In the genomic region with DNA sequence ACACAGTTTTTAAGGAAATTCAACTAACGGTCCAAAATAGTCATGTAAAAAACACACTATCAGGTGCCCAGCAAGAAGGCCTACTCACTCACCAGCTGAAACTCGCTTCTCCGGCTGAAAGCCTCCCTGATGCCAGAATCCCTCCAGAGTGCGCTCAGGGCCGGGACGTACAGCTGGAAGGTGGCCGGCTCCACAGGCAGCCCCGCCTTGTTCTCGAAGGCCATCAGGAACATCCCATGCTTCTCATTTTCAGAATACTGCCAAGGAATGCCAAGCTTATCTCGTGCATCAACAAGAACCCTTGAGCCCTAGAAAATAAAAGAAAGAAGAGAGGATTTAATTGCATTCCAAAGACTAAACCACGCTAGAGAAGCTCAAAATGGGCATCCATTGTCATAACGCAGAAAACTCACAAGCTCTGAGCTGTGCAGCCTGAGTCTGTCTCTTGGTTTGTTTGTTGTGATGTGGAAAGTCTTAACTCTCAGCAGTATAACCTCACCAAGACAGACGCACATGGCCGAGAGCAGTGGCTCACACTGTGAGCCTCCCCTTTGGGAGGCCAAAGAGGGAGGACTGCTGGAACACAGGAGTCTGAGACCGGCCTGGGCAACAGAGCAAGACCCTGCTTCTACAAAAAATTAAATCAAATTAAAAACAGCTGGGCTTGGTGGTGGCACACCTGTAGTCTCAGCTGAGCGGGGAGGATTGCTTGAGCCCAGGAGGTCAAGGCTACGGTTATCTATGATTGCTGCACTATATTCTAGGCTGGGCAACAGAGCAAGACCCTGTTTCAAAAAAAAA, we compare ENCODE assay signal across 1 cellular context.
A peak's percentile ranks its signal among the peaks of the same experiment; 100 is the strongest.
TF ChIP-seq lines count a peak whose summit lies in the region.

No MANE protein-coding gene starts in this region.

TF ChIP-seq in K562, 482 proteins besides CTCF, POLR2A, EP300 and RAD21:
- TF ChIP-seq ZNF121 (CRISPR knock-in tag; conservative IDR thresholded peaks at IDR 0.05), result peak; percentile 67
- no peak for TF ChIP-seq GTF2A2 (tag; IDR thresholded peaks at IDR 0.05)
- TF ChIP-seq, protein P1, sequence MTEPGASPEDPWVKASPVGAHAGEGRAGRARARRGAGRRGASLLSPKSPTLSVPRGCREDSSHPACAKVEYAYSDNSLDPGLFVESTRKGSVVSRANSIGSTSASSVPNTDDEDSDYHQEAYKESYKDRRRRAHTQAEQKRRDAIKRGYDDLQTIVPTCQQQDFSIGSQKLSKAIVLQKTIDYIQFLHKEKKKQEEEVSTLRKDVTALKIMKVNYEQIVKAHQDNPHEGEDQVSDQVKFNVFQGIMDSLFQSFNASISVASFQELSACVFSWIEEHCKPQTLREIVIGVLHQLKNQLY (CRISPR knock-in tag; conservative IDR thresholded peaks at IDR 0.05), result no peak
